8 cellular contexts compared by ENCODE assay signal in the genomic region with DNA sequence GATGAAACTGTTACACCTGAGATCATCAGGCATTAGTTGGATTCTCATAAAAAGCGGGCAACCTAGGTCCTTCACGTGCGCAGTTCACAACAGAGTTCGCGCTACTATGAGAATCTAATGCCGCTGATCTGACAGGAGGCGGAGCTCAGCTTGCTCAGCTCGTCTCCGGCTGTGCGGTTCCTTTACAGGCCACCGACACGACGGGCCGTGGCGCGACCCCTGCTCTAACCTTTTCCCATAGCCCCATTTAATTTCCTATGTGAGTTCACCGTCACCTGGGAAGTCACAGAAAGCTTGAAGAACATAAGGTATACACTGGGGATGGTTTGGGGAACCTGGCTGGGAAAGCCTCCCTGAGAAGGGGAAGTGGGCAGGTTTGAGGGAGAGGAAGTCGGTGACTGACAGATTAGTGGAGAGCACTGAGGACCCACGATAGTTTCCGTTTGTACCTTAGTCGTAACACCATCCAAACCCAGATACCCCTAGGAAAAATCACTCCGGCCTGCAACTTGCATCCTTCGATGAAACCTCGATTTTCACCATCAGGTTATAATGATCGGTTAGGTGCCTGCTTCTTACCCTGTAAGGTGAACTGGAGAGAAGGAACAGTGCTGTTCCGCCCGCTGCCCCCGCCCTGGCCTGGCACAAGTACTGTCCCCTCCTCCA. TPM values are rescaled to one million over a fixed set of nuclear protein-coding genes. Genes with fewer than 3 reads are reported as not detected.
DNase-seq lines count a peak whose midpoint lies in the region; ATAC-seq and TF ChIP-seq lines count a peak whose summit lies in the region.

No MANE protein-coding gene starts in this region.

- H3K36me3 Mint-ChIP-seq in effector memory CD8-positive, alpha-beta T cell (ENCODE audit: insufficient read depth): peaks cover 21% of the 10 kb centered on the region
- no peaks in the 10 kb centered on the region for H3K36me3 Mint-ChIP-seq in natural killer cell treated with Interleukin-12 subunit alpha and Interleukin-12 subunit beta and Interleukin-15 and Interleukin-18, amount 100 ng/mL, for 72 hours

- peak overlapping the region; percentile 87 to 98 for H3K4me3 Mint-ChIP-seq in effector memory CD8-positive, alpha-beta T cell
- peak overlapping the region; percentile 96 for H3K4me3 Mint-ChIP-seq in natural killer cell treated with Interleukin-12 subunit alpha and Interleukin-12 subunit beta and Interleukin-15 and Interleukin-18, amount 100 ng/mL, for 72 hours

- DNase-seq in DMS153 treated with DMSO at 0.1 percent for 48 hours (lab: John Stamatoyannopoulos, UW; ENCODE audit: unreplicated experiment): peak; percentile 40
- DNase-seq in DMS153 (lab: John Stamatoyannopoulos, UW): no peak
- DNase-seq in LNCaP clone FGC (ENCODE audit: low read depth): no peak
- DNase-seq in activated CD4-positive, alpha-beta T cell treated with anti-CD3 and anti-CD28 coated beads, Interleukin-2, amount 50 U/mL, for 48 hours: peak; percentile 61 to 71
- peak; percentile 28 to 53 (median 36) for DNase-seq in effector memory CD8-positive, alpha-beta T cell
- peak; percentile 65 for DNase-seq in natural killer cell treated with Interleukin-12 subunit alpha and Interleukin-12 subunit beta and Interleukin-15 and Interleukin-18, amount 100 ng/mL, for 72 hours (ENCODE audit: low spot score)
- peak; percentile 53 for DNase-seq in transverse colon
- DNase-seq in NCI-H146 (lab: John Stamatoyannopoulos, UW): no peak

- peaks cover 0 to 19% of the 10 kb centered on the region in 2 donors for H3K27me3 Mint-ChIP-seq in effector memory CD8-positive, alpha-beta T cell
- peaks cover 3 to 5% of the 10 kb centered on the region in 2 donors for H3K27me3 Mint-ChIP-seq in natural killer cell treated with Interleukin-12 subunit alpha and Interleukin-12 subunit beta and Interleukin-15 and Interleukin-18, amount 100 ng/mL, for 72 hours

- intact Hi-C loops in transverse colon (cut with DNase I; ENCODE audit: low total_unique reads): no loop called here

- peak overlapping the region; percentile 61 for H3K4me3 ChIP-seq in LNCaP clone FGC (ENCODE audit: low read depth, low read length)
- H3K4me3 ChIP-seq in transverse colon: peak overlapping the region; percentile 9 to 77 (median 55)

- H3K4me1 ChIP-seq in transverse colon: peaks cover 7 to 44% (median 28%) of the 10 kb centered on the region in 4 donors

- TF ChIP-seq CTCF in LNCaP clone FGC (IDR thresholded peaks at IDR 0.05; ENCODE audit: control insufficient read depth, extremely low read depth, insufficient read depth): no peak
- TF ChIP-seq CTCF in transverse colon (IDR thresholded peaks at IDR 0.05): no peak

- ATAC-seq in effector memory CD8-positive, alpha-beta T cell (replicated peaks): peak; percentile 29
- ATAC-seq in natural killer cell treated with Interleukin-12 subunit alpha and Interleukin-12 subunit beta and Interleukin-15 and Interleukin-18, amount 100 ng/mL, for 72 hours: peak; percentile 8 to 46

- H3K27me3 ChIP-seq in transverse colon: peaks cover 30% of the 10 kb centered on the region

- no peaks in the 10 kb centered on the region for H3K36me3 ChIP-seq in transverse colon

- H3K4me1 Mint-ChIP-seq in effector memory CD8-positive, alpha-beta T cell (ENCODE audit: low read depth in 2 of 2): peaks cover 25 to 28% of the 10 kb centered on the region in 2 donors
- peaks cover 36 to 38% of the 10 kb centered on the region in 2 donors for H3K4me1 Mint-ChIP-seq in natural killer cell treated with Interleukin-12 subunit alpha and Interleukin-12 subunit beta and Interleukin-15 and Interleukin-18, amount 100 ng/mL, for 72 hours (ENCODE audit: low read depth in 2 of 2)

- H3K27ac ChIP-seq in transverse colon: peak overlapping the region; percentile 87 to 90 (median 90)

- no peak for TF ChIP-seq POLR2A in transverse colon (IDR thresholded peaks at IDR 0.05)

- no peak for TF ChIP-seq EP300 in transverse colon (IDR thresholded peaks at IDR 0.05; ENCODE audit: low read depth)

- H3K27ac Mint-ChIP-seq in effector memory CD8-positive, alpha-beta T cell: peak overlapping the region; percentile 86 to 96
- peak overlapping the region; percentile 91 to 97 for H3K27ac Mint-ChIP-seq in natural killer cell treated with Interleukin-12 subunit alpha and Interleukin-12 subunit beta and Interleukin-15 and Interleukin-18, amount 100 ng/mL, for 72 hours

- no peaks in the 10 kb centered on the region for H3K9me3 Mint-ChIP-seq in effector memory CD8-positive, alpha-beta T cell
- no peaks in the 10 kb centered on the region for H3K9me3 Mint-ChIP-seq in natural killer cell treated with Interleukin-12 subunit alpha and Interleukin-12 subunit beta and Interleukin-15 and Interleukin-18, amount 100 ng/mL, for 72 hours

- in situ Hi-C loops in transverse colon (cut with MboI; ENCODE audit: low pct_ligation_motif_present in 1 of 4, low pct_unique_long_range_greater_than_20kb in 1 of 4, low sequenced_read_pairs in 3 of 4): no loop called here

- no peaks in the 10 kb centered on the region for H3K9me3 ChIP-seq in transverse colon

- WGBS in transverse colon (ENCODE audit: low coverage in 1 of 2), 2 donors: 49% methylated on average over 28 of the region's 28 CpGs; no CpG with 5 or more reads in 1 of the 2 donors

RNA-seq across cellular contexts. Expression of gene AAAS, which starts 2.8 kb away (rescaled TPM):
- total RNA-seq in natural killer cell treated with Interleukin-12 subunit alpha and Interleukin-12 subunit beta and Interleukin-15 and Interleukin-18, amount 100 ng/mL, for 72 hours: 10 to 100 TPM; 56.7 to 96.2 TPM
- total RNA-seq in transverse colon: 10 to 100 TPM; 31.8 to 51.6 (median 39.9) TPM

RNA-seq across cellular contexts. Expression of gene SP7, which starts 11.9 kb away (rescaled TPM):
- total RNA-seq in natural killer cell treated with Interleukin-12 subunit alpha and Interleukin-12 subunit beta and Interleukin-15 and Interleukin-18, amount 100 ng/mL, for 72 hours: not detected
- total RNA-seq in transverse colon: not detected

RNA-seq across cellular contexts. Expression of gene MYG1, which starts 24.8 kb away (rescaled TPM):
- total RNA-seq in natural killer cell treated with Interleukin-12 subunit alpha and Interleukin-12 subunit beta and Interleukin-15 and Interleukin-18, amount 100 ng/mL, for 72 hours: 10 to 100 TPM; 55.8 to 72.9 TPM
- 10 to 100 TPM; 12.7 to 37.0 (median 24.3) TPM for total RNA-seq in transverse colon

RNA-seq across cellular contexts. Expression of gene PFDN5, which starts 28.9 kb away (rescaled TPM):
- total RNA-seq in natural killer cell treated with Interleukin-12 subunit alpha and Interleukin-12 subunit beta and Interleukin-15 and Interleukin-18, amount 100 ng/mL, for 72 hours: 100 to 1,000 TPM; 199 to 233 TPM
- total RNA-seq in transverse colon: 100 to 1,000 TPM; 244 to 451 (median 381) TPM

RNA-seq across cellular contexts. Expression of gene SP1, which starts 55.7 kb away (rescaled TPM):
- total RNA-seq in natural killer cell treated with Interleukin-12 subunit alpha and Interleukin-12 subunit beta and Interleukin-15 and Interleukin-18, amount 100 ng/mL, for 72 hours: 10 to 100 TPM; 56.8 to 68.1 TPM
- total RNA-seq in transverse colon: 10 to 100 TPM; 32.6 to 80.1 (median 67.1) TPM

Comparison
In these comparisons a context has a peak if more than half of its experiments do, and no peak if none do; other contexts are left out.
1. DNase-seq: peak in DMS153 treated with DMSO at 0.1 percent for 48 hours (single experiment), activated CD4-positive, alpha-beta T cell treated with anti-CD3 and anti-CD28 coated beads, Interleukin-2, amount 50 U/mL, for 48 hours (2 of 2), effector memory CD8-positive, alpha-beta T cell (3 of 3), natural killer cell treated with Interleukin-12 subunit alpha and Interleukin-12 subunit beta and Interleukin-15 and Interleukin-18, amount 100 ng/mL, for 72 hours (single experiment) and transverse colon (single experiment); none in DMS153 (single experiment), LNCaP clone FGC (single experiment) and NCI-H146 (single experiment).